In the genomic region with DNA sequence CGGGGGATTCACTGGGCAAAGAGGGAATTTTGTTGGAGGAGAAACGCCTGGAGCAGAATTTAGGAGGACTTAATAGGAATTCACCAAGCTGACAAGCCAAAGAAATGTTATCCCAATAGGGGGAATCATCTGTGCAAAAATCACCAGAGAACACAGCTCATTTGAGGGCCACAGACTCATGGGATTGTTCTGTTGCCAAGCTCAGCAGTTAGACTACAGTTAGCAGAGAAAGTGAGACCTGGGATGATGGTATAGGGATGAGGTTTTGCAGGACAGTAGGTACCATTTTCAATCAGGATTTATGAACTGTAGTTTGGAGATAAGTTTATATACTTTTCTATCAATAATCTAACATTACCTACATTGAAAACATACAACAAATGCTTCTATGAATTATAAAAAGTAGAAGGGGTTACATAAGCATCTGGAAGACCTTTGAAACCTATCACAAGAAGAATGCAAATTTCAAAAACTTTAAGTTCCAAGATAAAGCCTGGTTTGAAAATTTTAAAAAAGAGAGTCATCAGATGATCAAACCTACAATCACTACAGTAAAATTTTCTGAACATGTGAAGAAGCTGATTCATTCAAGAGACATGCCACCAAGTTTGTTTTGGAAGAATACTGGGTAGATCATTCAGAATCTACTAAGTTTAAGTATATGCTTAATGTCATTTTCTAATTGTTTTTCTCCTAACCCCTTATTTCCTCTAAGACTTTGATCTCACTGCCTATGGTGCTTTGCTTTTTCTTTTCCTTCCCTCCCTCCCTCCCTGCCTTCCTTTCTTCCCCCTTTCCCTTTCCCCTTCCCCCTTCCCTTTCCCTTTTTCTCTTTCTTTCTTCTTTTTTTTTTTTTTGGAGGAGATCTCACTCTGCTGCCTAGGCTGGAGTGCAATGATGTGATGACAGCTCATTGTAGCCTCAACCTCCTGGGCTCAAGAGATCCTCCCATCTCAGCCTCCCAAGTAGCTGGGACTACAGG, we compare ENCODE assay signal across 12 cellular contexts.
DNase-seq lines count a peak whose midpoint lies in the region; TF ChIP-seq lines count a peak whose summit lies in the region.
"Had no signal": no experiment of that assay in that cellular context is flagged by ENCODE, and none has a peak within 500 bp of the region (broad histone marks: within the 10 kb centered on the region; RNA-seq: fewer than 3 reads in every experiment).

No MANE protein-coding gene starts in this region.

- H3K27me3 Mint-ChIP-seq in osteocyte (ENCODE audit: unreplicated experiment): no peaks in the 10 kb centered on the region

- no peak overlapping the region for H3K4me3 ChIP-seq in epithelial cell of esophagus (ENCODE audit: low read length)

- H3K4me1 Mint-ChIP-seq in osteocyte (ENCODE audit: unreplicated experiment): peaks cover 35% of the 10 kb centered on the region

- H3K36me3 Mint-ChIP-seq in osteocyte (ENCODE audit: unreplicated experiment): peaks cover 4% of the 10 kb centered on the region

- DNase-seq in AG20443 (ENCODE audit: low spot score): peak; percentile 62
- peak; percentile 51 for DNase-seq in RKO (ENCODE audit: low spot score)
- DNase-seq in epithelial cell of esophagus (ENCODE audit: low read depth): peak; percentile 64
- no peak for DNase-seq in osteocyte (ENCODE audit: extremely low spot score, unreplicated experiment)
- DNase-seq in DMS153 treated with DMSO at 0.1 percent for 48 hours (lab: John Stamatoyannopoulos, UW; ENCODE audit: unreplicated experiment): no peak
- no peak for DNase-seq in central memory CD4-positive, alpha-beta T cell
- DNase-seq in NCI-H1930 (lab: John Stamatoyannopoulos, UW): no peak
- no peak for DNase-seq in LoVo (ENCODE audit: low spot score)
- DNase-seq: activated naive CD8-positive, alpha-beta T cell treated with anti-CD3 and anti-CD28 coated beads, Interleukin-2, amount 10 ng/mL, durations not matched to agents 7 days and 5 days; CD4-positive, alpha-beta T cell; NCI-H187 treated with DMSO at 0.1 percent for 48 hours; stimulated activated CD4-positive, alpha-beta T cell treated with anti-CD3 and anti-CD28 coated beads, Interleukin-12 subunit alpha, Interleukin-12 subunit beta, amount 100 ng/mL, for 4 hours had no signal

- peak overlapping the region; percentile 28 for H3K27ac Mint-ChIP-seq in osteocyte (ENCODE audit: unreplicated experiment)
- H3K27ac Mint-ChIP-seq: activated naive CD8-positive, alpha-beta T cell treated with anti-CD3 and anti-CD28 coated beads, Interleukin-2, amount 10 ng/mL, durations not matched to agents 7 days and 5 days; CD4-positive, alpha-beta T cell had no signal

- TF ChIP-seq CTCF in epithelial cell of esophagus (IDR thresholded peaks at IDR 0.05; ENCODE audit: insufficient read depth, low read depth, low read length, missing control alignments) (no peak), osteocyte (IDR thresholded peaks at IDR 0.05) (no peak)

- no peaks in the 10 kb centered on the region for H3K9me3 Mint-ChIP-seq in osteocyte (ENCODE audit: unreplicated experiment)
- H3K9me3 Mint-ChIP-seq: CD4-positive, alpha-beta T cell had no signal

- no peak overlapping the region for H3K4me3 Mint-ChIP-seq in osteocyte (ENCODE audit: unreplicated experiment)
- H3K4me3 Mint-ChIP-seq: activated naive CD8-positive, alpha-beta T cell treated with anti-CD3 and anti-CD28 coated beads, Interleukin-2, amount 10 ng/mL, durations not matched to agents 7 days and 5 days; CD4-positive, alpha-beta T cell had no signal

Comparison
In these comparisons a context has a peak if more than half of its experiments do, and no peak if none do; other contexts are left out.
1. DNase-seq: peak in AG20443 (single experiment), RKO (single experiment) and epithelial cell of esophagus (single experiment); none in osteocyte (single experiment), DMS153 treated with DMSO at 0.1 percent for 48 hours (single experiment), central memory CD4-positive, alpha-beta T cell (single experiment), NCI-H1930 (0 of 2) and LoVo (single experiment).